13 cellular contexts compared by ENCODE assay signal in genomic region chr17:63676540-63676933, GRCh38. TPM values are rescaled to one million over a fixed set of nuclear protein-coding genes. Genes with fewer than 3 reads are reported as not detected.
A peak's percentile ranks its signal among the peaks of the same experiment; 100 is the strongest.
DNase-seq lines count a peak whose midpoint lies in the region; ATAC-seq and TF ChIP-seq lines count a peak whose summit lies in the region.
"Had no signal": no experiment of that assay in that cellular context is flagged by ENCODE, and none has a peak within 500 bp of the region (broad histone marks: within the 10 kb centered on the region; RNA-seq: fewer than 3 reads in every experiment).

No MANE protein-coding gene starts in this region.

- no peak overlapping the region for H3K4me3 Mint-ChIP-seq in stimulated activated memory B cell treated with anti-CD40 and anti-IgM and Interleukin-4, amounts not matched to agents 10 μg/mL and 1 μg/mL and 100 μg/mL, for 72 hours

- DNase-seq in NCI-H146 treated with DMSO at 0.1 percent for 48 hours (lab: John Stamatoyannopoulos, UW; ENCODE audit: unreplicated experiment) (peak; percentile 25), adrenal gland (no peak), lower lobe of right lung (no peak), esophagus squamous epithelium (lab: John Stamatoyannopoulos, UW) (no peak), HUDEP-2 (lab: John Stamatoyannopoulos, UW; ENCODE audit: unreplicated experiment in 76 of 76) (no peak)
- DNase-seq: activated naive CD4-positive, alpha-beta T cell; NCI-H1930; stimulated activated CD4-positive, alpha-beta T cell treated with anti-CD3 and anti-CD28 coated beads, Interleukin-4, amount 100 ng/mL, for 4 hours; stimulated activated naive CD4-positive, alpha-beta T cell had no signal

- H3K4me3 ChIP-seq in adrenal gland (no peak overlapping the region), lower lobe of right lung (no peak overlapping the region), esophagus squamous epithelium (no peak overlapping the region)
- H3K4me3 ChIP-seq: HAP-1 had no signal

- 63 to 68% (median 64%) methylated on average over 3 of the region's 3 CpGs for WGBS in adrenal gland, 4 donors
- 69 to 89% methylated on average over 3 of the region's 3 CpGs for WGBS in esophagus squamous epithelium, 2 donors

- TF ChIP-seq CTCF in adrenal gland (IDR thresholded peaks at IDR 0.05) (no peak), lower lobe of right lung (IDR thresholded peaks at IDR 0.05) (no peak), esophagus squamous epithelium (IDR thresholded peaks at IDR 0.05) (no peak)

- peaks cover 13% of the 10 kb centered on the region for H3K4me1 Mint-ChIP-seq in stimulated activated memory B cell treated with anti-CD40 and anti-IgM and Interleukin-4, amounts not matched to agents 10 μg/mL and 1 μg/mL and 100 μg/mL, for 72 hours

- no peaks in the 10 kb centered on the region for H3K27me3 Mint-ChIP-seq in stimulated activated memory B cell treated with anti-CD40 and anti-IgM and Interleukin-4, amounts not matched to agents 10 μg/mL and 1 μg/mL and 100 μg/mL, for 72 hours

- no peaks in the 10 kb centered on the region for H3K36me3 ChIP-seq in adrenal gland (replicated peaks in 1 of 2)
- H3K36me3 ChIP-seq in lower lobe of right lung: peaks cover 36% of the 10 kb centered on the region
- peaks cover 0 to 71% (median 4%) of the 10 kb centered on the region in 3 donors for H3K36me3 ChIP-seq in esophagus squamous epithelium
- H3K36me3 ChIP-seq: HAP-1 had no signal

- TF ChIP-seq POLR2A in adrenal gland (IDR thresholded peaks at IDR 0.05): no peak
- TF ChIP-seq POLR2A in esophagus squamous epithelium (IDR thresholded peaks at IDR 0.05): no peak

- H3K9me3 ChIP-seq in adrenal gland (replicated peaks in 1 of 3) (no peaks in the 10 kb centered on the region), lower lobe of right lung (no peaks in the 10 kb centered on the region), esophagus squamous epithelium (no peaks in the 10 kb centered on the region)
- H3K9me3 ChIP-seq: HAP-1, psoas muscle had no signal

- H3K27ac Mint-ChIP-seq in stimulated activated memory B cell treated with anti-CD40 and anti-IgM and Interleukin-4, amounts not matched to agents 10 μg/mL and 1 μg/mL and 100 μg/mL, for 72 hours: peak overlapping the region; percentile 49

- H3K4me1 ChIP-seq in adrenal gland (replicated peaks in 1 of 2) (peaks cover 28 to 48% of the 10 kb centered on the region in 2 donors), lower lobe of right lung (peaks cover 54% of the 10 kb centered on the region), esophagus squamous epithelium (peaks cover 8 to 38% (median 23%) of the 10 kb centered on the region in 3 donors)

- H3K27ac ChIP-seq in adrenal gland: peak overlapping the region in 4 of 5 donors; percentile 77 to 95 (median 92)
- H3K27ac ChIP-seq in lower lobe of right lung: peak overlapping the region; percentile 76
- H3K27ac ChIP-seq in esophagus squamous epithelium: peak overlapping the region in 2 of 4 donors; percentile 31 to 75

- no peaks in the 10 kb centered on the region for H3K27me3 ChIP-seq in adrenal gland
- H3K27me3 ChIP-seq in lower lobe of right lung (ENCODE audit: low read depth): no peaks in the 10 kb centered on the region
- H3K27me3 ChIP-seq in esophagus squamous epithelium: no peaks in the 10 kb centered on the region

- peaks cover 34% of the 10 kb centered on the region for H3K36me3 Mint-ChIP-seq in stimulated activated memory B cell treated with anti-CD40 and anti-IgM and Interleukin-4, amounts not matched to agents 10 μg/mL and 1 μg/mL and 100 μg/mL, for 72 hours

- no peak for ATAC-seq in lower lobe of right lung
- ATAC-seq in stimulated activated memory B cell treated with anti-CD40 and anti-IgM and Interleukin-4, amounts not matched to agents 10 μg/mL and 1 μg/mL and 100 μg/mL, for 72 hours: no peak
- ATAC-seq in HG03520 (IDR thresholded peaks at IDR 0.05; ENCODE audit: unreplicated experiment): no peak

- H3K9me3 Mint-ChIP-seq in stimulated activated memory B cell treated with anti-CD40 and anti-IgM and Interleukin-4, amounts not matched to agents 10 μg/mL and 1 μg/mL and 100 μg/mL, for 72 hours: no peaks in the 10 kb centered on the region

- intact Hi-C loops in adrenal gland (cut with DNase I): no loop called here
- intact Hi-C loops in lower lobe of right lung (cut with DNase I): no loop called here
- intact Hi-C loops in esophagus squamous epithelium (cut with DNase I): no loop called here

RNA-seq across cellular contexts. Expression of gene LIMD2, which starts 23.4 kb away (rescaled TPM):
- total RNA-seq in adrenal gland (10 to 100 TPM in 7 of 8 donors, 1 to 10 TPM in 1; 6.3 to 20.1 (median 12.0) TPM), lower lobe of right lung (25.9 TPM), esophagus squamous epithelium (1 to 10 TPM; 1.6 to 8.5 (median 4.7) TPM)
- 10 to 100 TPM in 2 of 3 donors, 1 to 10 TPM in 1; 2.5 to 76.3 (median 34.6) TPM for polyA plus RNA-seq in adrenal gland

RNA-seq across cellular contexts. Expression of gene MAP3K3, which starts 54.3 kb away (rescaled TPM):
- total RNA-seq in adrenal gland (10 to 100 TPM; 21.2 to 47.1 (median 36.8) TPM), lower lobe of right lung (58.5 TPM), esophagus squamous epithelium (10 to 100 TPM; 14.0 to 38.9 (median 18.4) TPM)
- polyA plus RNA-seq in adrenal gland: 10 to 100 TPM; 11.6 to 32.3 (median 15.6) TPM
